Comparison of ENCODE assay signal across 1 cellular context in the genomic region with DNA sequence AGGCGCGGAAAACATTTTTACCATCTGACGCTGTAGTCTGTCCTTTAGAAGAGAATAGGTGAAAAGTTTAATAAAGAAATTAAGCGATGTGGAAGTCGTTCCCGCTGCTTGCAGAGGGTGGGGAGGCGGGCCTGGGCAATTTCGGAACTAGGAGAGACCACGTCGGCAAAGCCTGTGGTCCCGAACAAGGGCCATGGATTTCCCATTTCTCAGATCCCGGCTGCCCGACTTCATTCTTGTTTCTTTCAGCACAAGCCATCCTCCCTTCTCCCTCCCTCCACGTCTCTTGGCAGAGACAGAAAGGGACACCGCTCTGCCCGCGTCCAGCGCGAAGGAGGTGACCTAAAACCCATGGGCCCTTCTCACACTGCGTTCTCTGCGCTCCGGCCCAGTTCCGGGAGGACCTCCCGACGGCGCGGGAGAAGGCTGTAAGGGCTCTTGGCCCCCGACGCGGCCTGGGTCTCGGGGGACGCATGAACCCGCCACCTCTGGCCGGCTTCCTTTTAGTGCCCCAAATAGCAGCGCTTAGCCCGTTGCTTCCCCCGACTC.
TF ChIP-seq lines count a peak whose summit lies in the region.

No MANE protein-coding gene starts in this region.

TF ChIP-seq in HepG2, 621 proteins besides CTCF, POLR2A, EP300 and RAD21 (continued from another document):
- TF ChIP-seq ATRX (CRISPR knock-in tag; IDR thresholded peaks at IDR 0.05; ENCODE audit: borderline replicate concordance) (no peak), RXRA (CRISPR knock-in tag; IDR thresholded peaks at IDR 0.05) (no peak), ZNF552 (CRISPR knock-in tag; IDR thresholded peaks at IDR 0.05; ENCODE audit: borderline replicate concordance) (no peak), NFYB (CRISPR knock-in tag; IDR thresholded peaks at IDR 0.05) (no peak)
- TF ChIP-seq, protein P1, sequence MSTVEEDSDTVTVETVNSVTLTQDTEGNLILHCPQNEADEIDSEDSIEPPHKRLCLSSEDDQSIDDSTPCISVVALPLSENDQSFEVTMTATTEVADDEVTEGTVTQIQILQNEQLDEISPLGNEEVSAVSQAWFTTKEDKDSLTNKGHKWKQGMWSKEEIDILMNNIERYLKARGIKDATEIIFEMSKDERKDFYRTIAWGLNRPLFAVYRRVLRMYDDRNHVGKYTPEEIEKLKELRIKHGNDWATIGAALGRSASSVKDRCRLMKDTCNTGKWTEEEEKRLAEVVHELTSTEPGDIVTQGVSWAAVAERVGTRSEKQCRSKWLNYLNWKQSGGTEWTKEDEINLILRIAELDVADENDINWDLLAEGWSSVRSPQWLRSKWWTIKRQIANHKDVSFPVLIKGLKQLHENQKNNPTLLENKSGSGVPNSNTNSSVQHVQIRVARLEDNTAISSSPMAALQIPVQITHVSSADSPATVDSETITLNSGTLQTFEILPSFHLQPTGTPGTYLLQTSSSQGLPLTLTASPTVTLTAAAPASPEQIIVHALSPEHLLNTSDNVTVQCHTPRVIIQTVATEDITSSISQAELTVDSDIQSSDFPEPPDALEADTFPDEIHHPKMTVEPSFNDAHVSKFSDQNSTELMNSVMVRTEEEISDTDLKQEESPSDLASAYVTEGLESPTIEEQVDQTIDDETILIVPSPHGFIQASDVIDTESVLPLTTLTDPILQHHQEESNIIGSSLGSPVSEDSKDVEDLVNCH (CRISPR knock-in tag; IDR thresholded peaks at IDR 0.05): no peak
